ENCODE assay signal across 19 cellular contexts in the genomic region with DNA sequence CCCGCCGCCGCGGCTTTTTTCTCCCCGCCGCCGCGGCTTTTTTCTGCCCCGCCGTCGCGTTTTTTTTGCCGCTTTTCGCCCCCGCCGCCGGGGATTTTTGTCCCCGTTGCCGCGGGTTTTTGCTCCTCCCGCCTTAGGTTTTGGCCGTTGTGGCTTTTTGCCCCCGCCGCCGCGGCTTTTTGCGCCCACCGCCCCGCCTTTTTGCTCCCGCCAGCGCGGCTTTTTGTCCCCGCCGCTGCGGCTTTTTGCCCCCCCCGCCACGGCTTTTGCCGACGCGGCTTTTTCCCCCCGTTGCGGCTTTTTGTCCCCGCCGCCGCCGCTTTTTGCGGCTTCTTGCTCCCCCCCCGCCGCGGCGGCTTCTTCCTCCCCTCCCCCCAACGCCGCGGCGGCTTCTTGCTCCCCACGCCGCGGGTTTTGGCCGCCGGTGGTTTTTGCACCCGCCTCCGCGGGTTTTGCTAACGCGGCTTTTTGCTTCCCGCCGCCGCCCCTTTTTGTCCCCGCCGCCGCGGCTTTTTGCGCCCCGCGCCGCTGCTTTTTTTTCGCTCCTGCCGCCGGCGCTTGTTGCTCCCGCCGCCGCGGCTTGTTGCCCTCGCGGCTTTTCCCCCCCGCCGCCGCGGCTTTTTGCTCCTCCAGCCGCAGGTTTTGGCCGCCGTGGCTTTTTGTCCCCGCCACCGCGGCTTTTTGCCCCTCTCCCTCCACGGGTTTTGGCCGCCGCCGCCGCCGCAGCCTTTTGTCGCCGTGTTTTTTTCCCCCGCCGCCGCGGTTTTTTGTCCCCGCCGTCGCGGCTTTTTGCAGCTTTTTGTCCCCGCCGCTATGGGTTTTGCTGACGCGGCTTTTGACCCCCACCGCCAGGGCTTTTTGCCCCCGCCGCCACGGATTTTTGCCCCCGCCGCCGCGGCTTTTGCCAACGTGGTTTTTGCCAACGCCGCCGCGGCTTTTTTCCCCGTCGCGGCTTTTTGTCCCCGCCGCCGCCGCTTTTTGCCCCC.
DNase-seq lines count a peak whose midpoint lies in the region; ATAC-seq and TF ChIP-seq lines count a peak whose summit lies in the region.
"Had no signal": no experiment of that assay in that cellular context is flagged by ENCODE, and none has a peak within 500 bp of the region (broad histone marks: within the 10 kb centered on the region; RNA-seq: fewer than 3 reads in every experiment).

No MANE protein-coding gene starts in this region.

- H3K27me3 Mint-ChIP-seq in activated CD4-positive, alpha-beta T cell treated with anti-CD3 and anti-CD28 coated beads for 36 hours, result peaks cover 28% of the 10 kb centered on the region

- intact Hi-C loops in activated CD4-positive, alpha-beta T cell treated with anti-CD3 and anti-CD28 coated beads for 36 hours (cut with DNase I, micrococcal nuclease), result no loop called here

- H3K4me1 Mint-ChIP-seq in activated CD4-positive, alpha-beta T cell treated with anti-CD3 and anti-CD28 coated beads for 36 hours, result no peaks in the 10 kb centered on the region

- H3K9me3 Mint-ChIP-seq in activated CD4-positive, alpha-beta T cell treated with anti-CD3 and anti-CD28 coated beads for 36 hours (ENCODE audit: low read depth), result peaks cover under 1% of the 10 kb centered on the region

- H3K36me3 ChIP-seq in MG63 (no peaks in the 10 kb centered on the region), brain microvascular endothelial cell (replicated peaks) (no peaks in the 10 kb centered on the region)
- H3K36me3 ChIP-seq: BLaER1 treated with 17β-estradiol and CSF1 and Interleukin-3, amounts not matched to agents 10 nM and 100 nM had no signal

- no peak overlapping the region for H3K4me3 Mint-ChIP-seq in activated CD4-positive, alpha-beta T cell treated with anti-CD3 and anti-CD28 coated beads for 36 hours

- TF ChIP-seq CTCF in fibroblast of villous mesenchyme (IDR thresholded peaks at IDR 0.05; ENCODE audit: insufficient read depth, low read depth, low read length) (no peak), brain microvascular endothelial cell (IDR thresholded peaks at IDR 0.05; ENCODE audit: low read depth, low read length, missing control alignments) (no peak)

- POLR2A ChIA-PET in activated CD4-positive, alpha-beta T cell treated with anti-CD3 and anti-CD28 coated beads for 36 hours (lab: Charles Lee), result no interaction called here

- no peak overlapping the region for H3K27ac Mint-ChIP-seq in activated CD4-positive, alpha-beta T cell treated with anti-CD3 and anti-CD28 coated beads for 36 hours

- H3K4me3 ChIP-seq in MG63 (no peak overlapping the region), fibroblast of villous mesenchyme (ENCODE audit: low read depth, low read length) (peak overlapping the region; percentile 28), skin epidermis (peak overlapping the region in 4 of 7 experiments; percentile 10 to 31 (median 17)), brain microvascular endothelial cell (ENCODE audit: low read depth, low read length) (no peak overlapping the region)
- H3K4me3 ChIP-seq: GM12878, PC-9 had no signal

- DNase-seq in activated CD4-positive, alpha-beta T cell treated with anti-CD3 and anti-CD28 coated beads for 36 hours, result peak; percentile 13
- DNase-seq in activated CD4-positive, alpha-beta T cell treated with anti-CD3 and anti-CD28 coated beads, Interleukin-2, amount 50 U/mL, for 4 hours, result no peak
- peak; percentile 3 for DNase-seq in MG63
- DNase-seq in fibroblast of villous mesenchyme (ENCODE audit: low read depth), result no peak
- DNase-seq in stimulated activated CD4-positive, alpha-beta T cell treated with anti-CD3 and anti-CD28 coated beads, Interleukin-4, amount 100 ng/mL, for 1 hour, result no peak
- DNase-seq in brain microvascular endothelial cell, result no peak
- no peak for DNase-seq in substantia nigra (lab: John Stamatoyannopoulos, UW)
- DNase-seq: EL, KG1, NCI-H1092 treated with DMSO at 0.1 percent for 48 hours, NCI-H1694 treated with DMSO at 0.1 percent for 48 hours, NCI-H345, NCI-H526 treated with DMSO at 0.1 percent for 48 hours, PC-9 had no signal

- ATAC-seq in activated CD4-positive, alpha-beta T cell treated with anti-CD3 and anti-CD28 coated beads for 36 hours, result no peak
- ATAC-seq: GM12878 had no signal

- CTCF ChIA-PET in activated CD4-positive, alpha-beta T cell treated with anti-CD3 and anti-CD28 coated beads for 36 hours (lab: Charles Lee), result no interaction called here

- in situ Hi-C loops in brain microvascular endothelial cell (cut with HindIII; ENCODE audit: low pct_ligation_motif_present, low sequenced_read_pairs), result no loop called here

- H3K27me3 ChIP-seq in MG63 (no peaks in the 10 kb centered on the region), brain microvascular endothelial cell (replicated peaks) (no peaks in the 10 kb centered on the region)
- H3K27me3 ChIP-seq: BLaER1 treated with 17β-estradiol and CSF1 and Interleukin-3, amounts not matched to agents 10 nM and 100 nM had no signal

- no peaks in the 10 kb centered on the region for H3K9me3 ChIP-seq in MG63

- H3K27ac ChIP-seq in skin epidermis, result no peak overlapping the region
- H3K27ac ChIP-seq in brain microvascular endothelial cell, result no peak overlapping the region
- no peak overlapping the region for H3K27ac ChIP-seq in substantia nigra (ENCODE audit: low read depth, low read length, poor library complexity, severe bottlenecking)
- H3K27ac ChIP-seq: 22Rv1; BLaER1 treated with 17β-estradiol and CSF1 and Interleukin-3, amounts not matched to agents 10 nM and 100 nM; HL-60; PC-9 had no signal

- peaks cover 7% of the 10 kb centered on the region for H3K36me3 Mint-ChIP-seq in activated CD4-positive, alpha-beta T cell treated with anti-CD3 and anti-CD28 coated beads for 36 hours (ENCODE audit: low read depth)

Comparison
In these comparisons a context has a peak if more than half of its experiments do, and no peak if none do; other contexts are left out.
1. DNase-seq: peak in activated CD4-positive, alpha-beta T cell treated with anti-CD3 and anti-CD28 coated beads for 36 hours (single experiment) and MG63 (single experiment); none in activated CD4-positive, alpha-beta T cell treated with anti-CD3 and anti-CD28 coated beads, Interleukin-2, amount 50 U/mL, for 4 hours (0 of 2), fibroblast of villous mesenchyme (single experiment), stimulated activated CD4-positive, alpha-beta T cell treated with anti-CD3 and anti-CD28 coated beads, Interleukin-4, amount 100 ng/mL, for 1 hour (single experiment), brain microvascular endothelial cell (single experiment) and substantia nigra (0 of 49).
2. H3K4me3 ChIP-seq: peak in fibroblast of villous mesenchyme (single experiment) and skin epidermis (4 of 7); none in MG63 (single experiment) and brain microvascular endothelial cell (single experiment).